In genomic region chrX:51456814-51457213, GRCh38 we compare ENCODE assay signal across 16 cellular contexts. TPM values are rescaled to one million over a fixed set of nuclear protein-coding genes. Genes with fewer than 3 reads are reported as not detected.
DNase-seq lines count a peak whose midpoint lies in the region; ATAC-seq and TF ChIP-seq lines count a peak whose summit lies in the region.
"Had no signal": no experiment of that assay in that cellular context is flagged by ENCODE, and none has a peak within 500 bp of the region (broad histone marks: within the 10 kb centered on the region; RNA-seq: fewer than 3 reads in every experiment).

No MANE protein-coding gene starts in this region.

- WGBS in SK-N-SH (ENCODE audit: low lambda C conversion rate): 0% methylated on average over 1 of the region's 1 CpG
- 0% methylated on average over 1 of the region's 1 CpG for WGBS in smooth muscle cell (ENCODE audit: low lambda C conversion rate)

- TF ChIP-seq RAD21 in SK-N-SH (IDR thresholded peaks at IDR 0.05; ENCODE audit: low read length): peak; percentile 58

- no peak for TF ChIP-seq EP300 in SK-N-SH (IDR thresholded peaks at IDR 0.05; ENCODE audit: borderline replicate concordance in 1 of 2, low read depth in 1 of 2, low read length in 1 of 2)

- H3K27ac ChIP-seq in SK-N-SH (ENCODE audit: low read depth in 2 of 2, low read length in 1 of 2) (no peak overlapping the region), smooth muscle cell (ENCODE audit: low read depth) (no peak overlapping the region)
- H3K27ac ChIP-seq: SJCRH30 had no signal

- H3F3A ChIP-seq in SK-N-SH (replicated peaks; ENCODE audit: insufficient read depth) (no peaks in the 10 kb centered on the region), smooth muscle cell (ENCODE audit: low read depth) (no peaks in the 10 kb centered on the region)

- no peaks in the 10 kb centered on the region for H3K4me1 ChIP-seq in SK-N-SH (ENCODE audit: control insufficient read depth in 1 of 2, insufficient read depth in 2 of 2, low read depth in 1 of 2, low read length in 1 of 2)
- no peaks in the 10 kb centered on the region for H3K4me1 ChIP-seq in smooth muscle cell (ENCODE audit: low read depth)
- H3K4me1 ChIP-seq: SJCRH30 had no signal

- CTCF ChIA-PET in SK-N-SH (lab: Yijun Ruan, JAX): interaction anchor here (0.5 to 3.2 kb wide), 9 partner anchors 14 to 313 kb away, joined by 3 to 13 read pairs (median 3); no protein-coding TSS in a partner anchor
- CTCF ChIA-PET in activated CD8-positive, alpha-beta T cell treated with anti-CD3 and anti-CD28 coated beads for 36 hours (lab: Charles Lee): interaction anchor here (0.7 to 1.4 kb wide), 2 partner anchors 117 to 315 kb away, joined by 3 read pairs; no protein-coding TSS in a partner anchor
- CTCF ChIA-PET in activated CD4-positive, alpha-beta memory T cell treated with anti-CD3 and anti-CD28 coated beads, Interleukin-2, amount 10 ng/mL, durations not matched to agents 7 days and 5 days (lab: Charles Lee): no interaction called here

- POLR2A ChIA-PET in SK-N-SH (lab: Yijun Ruan, JAX): no interaction called here
- POLR2A ChIA-PET in activated CD8-positive, alpha-beta T cell treated with anti-CD3 and anti-CD28 coated beads for 36 hours (lab: Charles Lee): no interaction called here
- POLR2A ChIA-PET in activated CD4-positive, alpha-beta memory T cell treated with anti-CD3 and anti-CD28 coated beads, Interleukin-2, amount 10 ng/mL, durations not matched to agents 7 days and 5 days (lab: Charles Lee): no interaction called here

- no peak overlapping the region for H3K4me2 ChIP-seq in SK-N-SH
- no peak overlapping the region for H3K4me2 ChIP-seq in smooth muscle cell

- H3K27ac Mint-ChIP-seq in activated CD8-positive, alpha-beta T cell treated with anti-CD3 and anti-CD28 coated beads for 36 hours: no peak overlapping the region
- no peak overlapping the region for H3K27ac Mint-ChIP-seq in activated CD4-positive, alpha-beta memory T cell treated with anti-CD3 and anti-CD28 coated beads, Interleukin-2, amount 10 ng/mL, durations not matched to agents 7 days and 5 days
- H3K27ac Mint-ChIP-seq: activated B cell treated with CpG ODN at 0.5 μM for 24 hours had no signal

- H3K9me2 ChIP-seq in SK-N-SH: no peaks in the 10 kb centered on the region

- H3K4me1 Mint-ChIP-seq in activated CD8-positive, alpha-beta T cell treated with anti-CD3 and anti-CD28 coated beads for 36 hours (ENCODE audit: low read depth): no peaks in the 10 kb centered on the region
- H3K4me1 Mint-ChIP-seq in activated CD4-positive, alpha-beta memory T cell treated with anti-CD3 and anti-CD28 coated beads, Interleukin-2, amount 10 ng/mL, durations not matched to agents 7 days and 5 days: no peaks in the 10 kb centered on the region
- H3K4me1 Mint-ChIP-seq: activated B cell treated with CpG ODN at 0.5 μM for 24 hours had no signal

- H2AFZ ChIP-seq in SK-N-SH (ENCODE audit: low read depth): no peak overlapping the region
- H2AFZ ChIP-seq in smooth muscle cell (ENCODE audit: low read depth): no peak overlapping the region

- H3K27me3 ChIP-seq in SK-N-SH (ENCODE audit: insufficient read depth): no peaks in the 10 kb centered on the region
- H3K27me3 ChIP-seq in smooth muscle cell (ENCODE audit: low read depth): no peaks in the 10 kb centered on the region
- H3K27me3 ChIP-seq: SJCRH30 had no signal

- no peak overlapping the region for H3K4me3 Mint-ChIP-seq in activated CD8-positive, alpha-beta T cell treated with anti-CD3 and anti-CD28 coated beads for 36 hours
- no peak overlapping the region for H3K4me3 Mint-ChIP-seq in activated CD4-positive, alpha-beta memory T cell treated with anti-CD3 and anti-CD28 coated beads, Interleukin-2, amount 10 ng/mL, durations not matched to agents 7 days and 5 days
- H3K4me3 Mint-ChIP-seq: activated B cell treated with CpG ODN at 0.5 μM for 24 hours had no signal

- H3K4me3 ChIP-seq in SK-N-SH (ENCODE audit: low read depth in 2 of 2, low read length in 1 of 2) (no peak overlapping the region), smooth muscle cell (no peak overlapping the region)
- H3K4me3 ChIP-seq: SJCRH30 had no signal

- no peaks in the 10 kb centered on the region for H3K9me3 Mint-ChIP-seq in activated CD8-positive, alpha-beta T cell treated with anti-CD3 and anti-CD28 coated beads for 36 hours
- H3K9me3 Mint-ChIP-seq in activated CD4-positive, alpha-beta memory T cell treated with anti-CD3 and anti-CD28 coated beads, Interleukin-2, amount 10 ng/mL, durations not matched to agents 7 days and 5 days: no peaks in the 10 kb centered on the region
- H3K9me3 Mint-ChIP-seq: activated B cell treated with CpG ODN at 0.5 μM for 24 hours had no signal

- no peak for ATAC-seq in SK-N-SH treated with all-trans-retinoic acid at 6 μM for 48 hours
- no peak for ATAC-seq in activated CD8-positive, alpha-beta T cell treated with anti-CD3 and anti-CD28 coated beads for 36 hours

- H3K36me3 ChIP-seq in SK-N-SH (replicated peaks in 1 of 2; ENCODE audit: control insufficient read depth in 1 of 2, insufficient read depth in 2 of 2, low read length in 1 of 2): no peaks in the 10 kb centered on the region
- no peaks in the 10 kb centered on the region for H3K36me3 ChIP-seq in smooth muscle cell (ENCODE audit: low read depth)
- H3K36me3 ChIP-seq: SJCRH30 had no signal

- no peak for DNase-seq in SK-N-SH
- peak; percentile 0 for DNase-seq in OCI-M1 (lab: John Stamatoyannopoulos, UW)
- DNase-seq in fibroblast of peridontal ligament (ENCODE audit: extremely low read depth): peak; percentile 2
- no peak for DNase-seq in smooth muscle cell (lab: John Stamatoyannopoulos, UW; ENCODE audit: unreplicated experiment)
- no peak for DNase-seq in activated CD8-positive, alpha-beta T cell treated with anti-CD3 and anti-CD28 coated beads for 36 hours
- no peak for DNase-seq in activated CD4-positive, alpha-beta memory T cell treated with anti-CD3 and anti-CD28 coated beads, Interleukin-2, amount 10 ng/mL, durations not matched to agents 7 days and 5 days
- no peak for DNase-seq in AG08396 (ENCODE audit: low spot score)
- DNase-seq: activated B cell treated with CpG ODN at 0.5 μM for 24 hours; activated T-cell treated with anti-CD3 and anti-CD28 coated beads for 4 hours; amniotic stem cell; DND-41; effector CD8-positive, alpha-beta T cell; NCI-H345; stimulated activated CD4-positive, alpha-beta T cell treated with anti-CD3 and anti-CD28 coated beads, Interleukin-1b, Interleukin-23, amount 100 ng/mL, for 48 hours had no signal

- H3K36me3 Mint-ChIP-seq in activated CD8-positive, alpha-beta T cell treated with anti-CD3 and anti-CD28 coated beads for 36 hours (ENCODE audit: low read depth): no peaks in the 10 kb centered on the region
- H3K36me3 Mint-ChIP-seq in activated CD4-positive, alpha-beta memory T cell treated with anti-CD3 and anti-CD28 coated beads, Interleukin-2, amount 10 ng/mL, durations not matched to agents 7 days and 5 days (ENCODE audit: low read depth): no peaks in the 10 kb centered on the region

- no peaks in the 10 kb centered on the region for H3K27me3 Mint-ChIP-seq in activated CD8-positive, alpha-beta T cell treated with anti-CD3 and anti-CD28 coated beads for 36 hours
- H3K27me3 Mint-ChIP-seq in activated CD4-positive, alpha-beta memory T cell treated with anti-CD3 and anti-CD28 coated beads, Interleukin-2, amount 10 ng/mL, durations not matched to agents 7 days and 5 days: no peaks in the 10 kb centered on the region
- H3K27me3 Mint-ChIP-seq: activated B cell treated with CpG ODN at 0.5 μM for 24 hours had no signal

- TF ChIP-seq CTCF in SK-N-SH (IDR thresholded peaks at IDR 0.05) (no peak; the same call in 1 of the 2 replicates), smooth muscle cell (IDR thresholded peaks at IDR 0.05; ENCODE audit: borderline replicate concordance, insufficient read depth, poor library complexity, severe bottlenecking) (peak; percentile 27)
- TF ChIP-seq CTCF in activated CD8-positive, alpha-beta T cell treated with anti-CD3 and anti-CD28 coated beads for 36 hours (IDR thresholded peaks at IDR 0.05): no peak

- H3K79me2 ChIP-seq in SK-N-SH (ENCODE audit: insufficient read depth) (no peaks in the 10 kb centered on the region), smooth muscle cell (ENCODE audit: low read depth) (no peaks in the 10 kb centered on the region)

- H3K9ac ChIP-seq in SK-N-SH (no peak overlapping the region), smooth muscle cell (ENCODE audit: low read depth) (no peak overlapping the region)

- H4K20me1 ChIP-seq in SK-N-SH (ENCODE audit: insufficient read depth) (no peaks in the 10 kb centered on the region), smooth muscle cell (ENCODE audit: low read depth) (no peaks in the 10 kb centered on the region)

- H3K9me3 ChIP-seq in SK-N-SH: no peaks in the 10 kb centered on the region
- H3K9me3 ChIP-seq in smooth muscle cell (replicated peaks; ENCODE audit: low read depth): no peaks in the 10 kb centered on the region
- H3K9me3 ChIP-seq: SJCRH30 had no signal

- intact Hi-C loops in activated CD8-positive, alpha-beta T cell treated with anti-CD3 and anti-CD28 coated beads for 36 hours (cut with micrococcal nuclease): loop anchor here (10.0 kb wide), 1 partner anchor 312 kb away; no protein-coding TSS in a partner anchor

TF ChIP-seq in SK-N-SH, 30 proteins besides CTCF, POLR2A, EP300 and RAD21:
- no peak for TF ChIP-seq MEF2A (IDR thresholded peaks at IDR 0.05; ENCODE audit: borderline replicate concordance, low read depth)
- TF ChIP-seq TCF12 (IDR thresholded peaks at IDR 0.05): no peak
- TF ChIP-seq TAF1 (IDR thresholded peaks at IDR 0.05; ENCODE audit: borderline replicate concordance, low read depth, low read length): no peak
- TF ChIP-seq FOSL2 (IDR thresholded peaks at IDR 0.05; ENCODE audit: borderline replicate concordance, low read depth): no peak

RNA-seq across cellular contexts. Expression of gene NUDT11, which starts 39.6 kb away (rescaled TPM):
- 7.6 and 8.6 TPM in 2 replicates for polyA plus RNA-seq in SK-N-SH (2012; rRNA removed)
- polyA plus RNA-seq in SK-N-SH (2012; cell fraction: cytosol; rRNA removed): 10.6 and 11.4 TPM in 2 replicates
- 2.7 and 4.0 TPM in 2 replicates for polyA plus RNA-seq in SK-N-SH (2012; cell fraction: nucleus; rRNA removed)
- total RNA-seq in smooth muscle cell: 8.2 and 11.0 TPM in 2 replicates
- polyA plus RNA-seq in smooth muscle cell: 2.9 and 7.6 TPM in 2 replicates
- total RNA-seq in activated CD8-positive, alpha-beta T cell treated with anti-CD3 and anti-CD28 coated beads for 36 hours: 1 to 10 TPM; 1.8 to 2.5 TPM
- under 1 TPM; 0.60 to 0.73 TPM for total RNA-seq in activated CD4-positive, alpha-beta memory T cell treated with anti-CD3 and anti-CD28 coated beads, Interleukin-2, amount 10 ng/mL, durations not matched to agents 7 days and 5 days
- total RNA-seq: activated B cell treated with CpG ODN at 0.5 μM for 24 hours had no signal

Comparison
In these comparisons a context has a peak if more than half of its experiments do, and no peak if none do; other contexts are left out.
1. DNase-seq: peak in OCI-M1 (single experiment) and fibroblast of peridontal ligament (single experiment); none in SK-N-SH (single experiment), smooth muscle cell (single experiment), activated CD8-positive, alpha-beta T cell treated with anti-CD3 and anti-CD28 coated beads for 36 hours (single experiment), activated CD4-positive, alpha-beta memory T cell treated with anti-CD3 and anti-CD28 coated beads, Interleukin-2, amount 10 ng/mL, durations not matched to agents 7 days and 5 days (single experiment) and AG08396 (single experiment).